In the genomic region with DNA sequence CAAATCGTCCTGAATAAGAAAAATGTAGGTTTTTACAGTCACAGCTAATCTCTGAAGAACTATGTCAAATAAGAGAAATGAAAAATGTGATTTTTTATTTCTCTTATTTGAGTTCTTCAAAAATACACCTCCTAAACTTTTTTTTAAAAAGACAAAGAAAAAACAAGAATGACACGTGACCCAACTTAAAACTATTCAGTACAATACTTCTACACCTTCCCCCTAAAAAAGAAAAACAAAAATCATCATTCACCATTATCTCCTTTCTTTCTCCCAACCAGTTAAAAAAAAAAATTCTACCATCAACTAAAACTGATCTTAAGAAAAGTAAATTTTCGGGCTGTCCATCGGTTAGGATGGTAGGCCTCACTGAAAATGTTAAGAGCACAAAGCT, we compare ENCODE assay signal across 9 cellular contexts. TPM values are rescaled to one million over a fixed set of nuclear protein-coding genes. Genes with fewer than 3 reads are reported as not detected.
DNase-seq lines count a peak whose midpoint lies in the region; ATAC-seq and TF ChIP-seq lines count a peak whose summit lies in the region.
"Had no signal": no experiment of that assay in that cellular context is flagged by ENCODE, and none has a peak within 500 bp of the region (broad histone marks: within the 10 kb centered on the region; RNA-seq: fewer than 3 reads in every experiment).

No MANE protein-coding gene starts in this region.

- 6 to 22% methylated on average over 4 of the region's 4 CpGs for WGBS in esophagus, 2 donors
- no CpG with 5 or more reads among the region's 4 CpGs for WGBS in trophoblast cell (ENCODE audit: extremely low coverage, insufficient coverage, insufficient read length)

- no peak overlapping the region for H3K9ac ChIP-seq in trophoblast cell (ENCODE audit: low read length)

- intact Hi-C loops in Calu3 (cut with micrococcal nuclease; ENCODE audit: unreplicated experiment): loop anchor here (1.0 to 2.0 kb wide), 4 partner anchors 21 to 56 kb away; a partner anchor contains a TSS

- CTCF ChIA-PET in Calu3 (lab: Charles Lee): interaction anchor here (0.6 to 2.2 kb wide), 10 partner anchors 17 to 234 kb away, joined by 3 to 10 read pairs (median 5); no protein-coding TSS in a partner anchor
- CTCF ChIA-PET in RWPE1 (lab: Yijun Ruan, JAX): interaction anchor here (0.6 to 1.5 kb wide), 4 partner anchors 50 to 1158 kb away, joined by 3 to 4 read pairs (median 4); no protein-coding TSS in a partner anchor

- no peak overlapping the region for H3K23ac ChIP-seq in trophoblast cell (ENCODE audit: low read length)

- DNase-seq in Calu3 (no peak), RWPE1 (ENCODE audit: low spot score) (no peak), trophoblast cell (no peak)

- H3K4me2 ChIP-seq in trophoblast cell (ENCODE audit: low read length): peak overlapping the region; percentile 93

- no peak overlapping the region for H4K8ac ChIP-seq in trophoblast cell (ENCODE audit: low read depth, low read length)

- peaks cover 50% of the 10 kb centered on the region for H3K4me1 Mint-ChIP-seq in Calu3 (ENCODE audit: low read depth, unreplicated experiment)

- peak overlapping the region; percentile 22 for H3K4ac ChIP-seq in trophoblast cell (ENCODE audit: low read depth, low read length)

- H3K4me1 ChIP-seq in esophagus (ENCODE audit: control insufficient read depth in 2 of 2, insufficient read depth in 2 of 2, low read length in 1 of 2) (peaks cover 0 to 3% of the 10 kb centered on the region in 2 donors), trophoblast cell (ENCODE audit: control insufficient read depth in 1 of 2, insufficient read depth in 2 of 2, low read length in 2 of 2) (peaks cover 0 to 2% of the 10 kb centered on the region in 2 experiments)

- no peaks in the 10 kb centered on the region for H3K9me3 Mint-ChIP-seq in Calu3 (ENCODE audit: low read depth, unreplicated experiment)

- H3K14ac ChIP-seq in trophoblast cell (ENCODE audit: low read length): no peak overlapping the region

- no peak overlapping the region for H2BK5ac ChIP-seq in trophoblast cell (ENCODE audit: low read depth, low read length, poor library complexity)

- H3K27me3 ChIP-seq in esophagus (ENCODE audit: control insufficient read depth in 1 of 2, insufficient read depth in 2 of 2, low read length in 2 of 2) (no peaks in the 10 kb centered on the region), trophoblast cell (ENCODE audit: insufficient read depth, low read length) (no peaks in the 10 kb centered on the region)

- H3K79me1 ChIP-seq in trophoblast cell (ENCODE audit: low read length): peaks cover 13% of the 10 kb centered on the region

- H3K9me3 ChIP-seq in esophagus (ENCODE audit: control insufficient read depth in 2 of 2, insufficient read depth in 1 of 2, low read depth in 1 of 2, low read length in 1 of 2) (no peaks in the 10 kb centered on the region), trophoblast cell (ENCODE audit: insufficient read depth, low read depth, low read length) (no peaks in the 10 kb centered on the region)
- H3K9me3 ChIP-seq: mucosa of descending colon had no signal

- H4K91ac ChIP-seq in trophoblast cell (ENCODE audit: low read depth, low read length): no peak overlapping the region

- H3K36me3 Mint-ChIP-seq in Calu3 (ENCODE audit: insufficient read depth, unreplicated experiment): peaks cover 75% of the 10 kb centered on the region

- no TSS peak for BruUV-seq in Calu3 (replicated peaks; lab: Mats Ljungman, UMichigan)

- POLR2A ChIA-PET in RWPE1 (lab: Yijun Ruan, JAX; ENCODE audit: low non-redundant PET): interaction anchor here (1.4 kb wide), 1 partner anchor 13 kb away, joined by 4 read pairs; no protein-coding TSS in a partner anchor

- H4K12ac ChIP-seq in trophoblast cell (ENCODE audit: low read depth, low read length): no peak overlapping the region

- H3K4me3 ChIP-seq in esophagus (ENCODE audit: low read depth in 1 of 2, low read length in 2 of 2): peak overlapping the region; percentile 82 to 97
- H3K4me3 ChIP-seq in trophoblast cell (ENCODE audit: low read depth, low read length): no peak overlapping the region

- H3K36me3 ChIP-seq in esophagus (ENCODE audit: control insufficient read depth in 2 of 2, insufficient read depth in 2 of 2, low read length in 1 of 2) (no peaks in the 10 kb centered on the region), trophoblast cell (ENCODE audit: control insufficient read depth in 1 of 2, insufficient read depth in 2 of 2, low read length in 2 of 2) (no peaks in the 10 kb centered on the region)

- peak overlapping the region; percentile 95 for H3K27ac ChIP-seq in RWPE1
- peak overlapping the region; percentile 97 to 98 for H3K27ac ChIP-seq in esophagus (ENCODE audit: low read depth in 2 of 2, low read length in 1 of 2)
- H3K27ac ChIP-seq in trophoblast cell (ENCODE audit: low read depth, low read length): no peak overlapping the region

- no peak overlapping the region for H3K18ac ChIP-seq in trophoblast cell (ENCODE audit: low read length)

- no peak overlapping the region for H2AK5ac ChIP-seq in trophoblast cell (ENCODE audit: low read length)

- H3K27ac Mint-ChIP-seq in Calu3 (ENCODE audit: unreplicated experiment): peak overlapping the region; percentile 96

- peaks cover 8% of the 10 kb centered on the region for H3K79me2 ChIP-seq in trophoblast cell (ENCODE audit: control insufficient read depth, insufficient read depth, low read length, poor library complexity)

- H3K27me3 Mint-ChIP-seq in Calu3 (ENCODE audit: unreplicated experiment): no peaks in the 10 kb centered on the region

- TF ChIP-seq CTCF in Calu3 (IDR thresholded peaks at IDR 0.05; ENCODE audit: unreplicated experiment) (no peak), RWPE1 (conservative IDR thresholded peaks at IDR 0.05; ENCODE audit: low read depth) (no peak)

- H3K4me3 Mint-ChIP-seq in Calu3 (ENCODE audit: low read depth, unreplicated experiment): peak overlapping the region; percentile 95

- no peak overlapping the region for H2BK120ac ChIP-seq in trophoblast cell (ENCODE audit: insufficient read depth, low read length, poor library complexity)

- H2AFZ ChIP-seq in trophoblast cell (ENCODE audit: insufficient read depth, low read length, poor library complexity): no peak overlapping the region

- no peak overlapping the region for H2BK12ac ChIP-seq in trophoblast cell (ENCODE audit: low read length)

- ATAC-seq in GM21447 (IDR thresholded peaks at IDR 0.05; ENCODE audit: unreplicated experiment) (no peak), GM18858 (IDR thresholded peaks at IDR 0.05; ENCODE audit: unreplicated experiment) (no peak), GM18517 (IDR thresholded peaks at IDR 0.05; ENCODE audit: unreplicated experiment) (no peak), GM18520 (IDR thresholded peaks at IDR 0.05; ENCODE audit: unreplicated experiment) (no peak)

RNA-seq across cellular contexts. Expression of a gene that starts 2.1 kb away (rescaled TPM):
- total RNA-seq in Calu3 (2022): 169 and 193 TPM in 2 replicates
- polyA plus RNA-seq in esophagus: 10 to 100 TPM; 26.2 to 48.6 TPM
- 37.7 and 40.3 TPM in 2 replicates for polyA plus RNA-seq in trophoblast cell (2013)

RNA-seq across cellular contexts. Expression of a gene that starts 55.9 kb away (rescaled TPM):
- 35.8 and 39.5 TPM in 2 replicates for total RNA-seq in Calu3 (2022)
- 10 to 100 TPM; 17.7 to 19.3 TPM for polyA plus RNA-seq in esophagus
- 27.7 and 28.0 TPM in 2 replicates for polyA plus RNA-seq in trophoblast cell (2013)
